In the genomic region with DNA sequence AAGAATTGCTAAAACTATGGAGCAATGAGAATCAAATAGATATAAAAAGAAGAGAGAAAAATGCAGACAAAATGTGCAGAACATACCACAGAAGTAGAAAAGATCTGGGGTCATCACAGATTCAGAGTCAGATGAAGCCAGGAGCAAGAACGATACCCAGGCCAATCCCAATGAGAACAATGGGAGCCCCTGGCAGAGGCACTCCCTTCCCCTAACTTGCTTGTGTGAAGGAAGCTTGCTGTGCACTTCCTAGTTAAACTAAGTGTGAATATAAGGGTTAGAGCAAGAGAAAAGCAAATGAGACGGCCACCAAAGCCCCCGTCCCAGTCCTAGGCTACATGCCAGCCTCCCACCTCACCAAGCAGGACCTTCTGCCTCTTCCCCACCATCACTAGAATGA, we compare ENCODE assay signal across 1 cellular context.
TF ChIP-seq lines count a peak whose summit lies in the region.

No MANE protein-coding gene starts in this region.

TF ChIP-seq in endothelial cell of umbilical vein, 7 proteins besides CTCF, POLR2A, EP300 and RAD21 (continued from another document):
- TF ChIP-seq POLR2AphosphoS5 (IDR thresholded peaks at IDR 0.05; ENCODE audit: insufficient read depth, low read depth, low read length) (no peak), FOS (IDR thresholded peaks at IDR 0.05; ENCODE audit: borderline replicate concordance, insufficient read depth, low read length) (no peak), MYC (IDR thresholded peaks at IDR 0.05; ENCODE audit: low read depth, low read length) (no peak), JUN (IDR thresholded peaks at IDR 0.05; ENCODE audit: borderline replicate concordance, insufficient read depth, insufficient read length, low read depth) (no peak)
- TF ChIP-seq, protein P1, sequence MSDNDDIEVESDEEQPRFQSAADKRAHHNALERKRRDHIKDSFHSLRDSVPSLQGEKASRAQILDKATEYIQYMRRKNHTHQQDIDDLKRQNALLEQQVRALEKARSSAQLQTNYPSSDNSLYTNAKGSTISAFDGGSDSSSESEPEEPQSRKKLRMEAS (IDR thresholded peaks at IDR 0.05; ENCODE audit: insufficient read depth, insufficient read length) = no peak
